4 cellular contexts compared by ENCODE assay signal in genomic region chrY:16254551-16255295, GRCh38.
DNase-seq lines count a peak whose midpoint lies in the region; ATAC-seq, FAIRE-seq and TF ChIP-seq lines count a peak whose summit lies in the region.
"Not testable (repeated sequence)": the region's sequence is repeated elsewhere in the genome, so short reads cannot be mapped to it uniquely, and the experiment has no call there.

No MANE protein-coding gene starts in this region.

- TF ChIP-seq CTCF in body of pancreas (IDR thresholded peaks at IDR 0.05): not testable (repeated sequence)

- not testable (repeated sequence) for H3K36me3 ChIP-seq in body of pancreas (replicated peaks in 1 of 2; ENCODE audit: insufficient read depth in 1 of 2, low read depth in 2 of 2)

- not testable (repeated sequence) for DNase-seq in RCC 7860 (ENCODE audit: low spot score); body of pancreas; epithelial cell of prostate (ENCODE audit: low read depth, low spot score)

- intact Hi-C loops in body of pancreas (cut with DNase I): not testable (repeated sequence)

- not testable (repeated sequence) for H3K4me3 ChIP-seq in body of pancreas

- not testable (repeated sequence) for H3K27me3 ChIP-seq in body of pancreas

- not testable (repeated sequence) for TF ChIP-seq POLR2A in body of pancreas (IDR thresholded peaks at IDR 0.05)

- ATAC-seq in HG02610 (IDR thresholded peaks at IDR 0.05; ENCODE audit: unreplicated experiment): peak; percentile 55
- peak; percentile 48 for ATAC-seq in body of pancreas

- peak; percentile 94 for FAIRE-seq in RCC 7860 (lab: Jason Lieb, UNC)

- not testable (repeated sequence) for H3K9me3 ChIP-seq in body of pancreas

- not testable (repeated sequence) for H3K27ac ChIP-seq in body of pancreas
- H3K27ac ChIP-seq in epithelial cell of prostate: peak overlapping the region; percentile 48

- WGBS in body of pancreas, 2 donors: no CpG with 5 or more reads among the region's 6 CpGs

- not testable (repeated sequence) for H3K4me1 ChIP-seq in body of pancreas
